In the genomic region with DNA sequence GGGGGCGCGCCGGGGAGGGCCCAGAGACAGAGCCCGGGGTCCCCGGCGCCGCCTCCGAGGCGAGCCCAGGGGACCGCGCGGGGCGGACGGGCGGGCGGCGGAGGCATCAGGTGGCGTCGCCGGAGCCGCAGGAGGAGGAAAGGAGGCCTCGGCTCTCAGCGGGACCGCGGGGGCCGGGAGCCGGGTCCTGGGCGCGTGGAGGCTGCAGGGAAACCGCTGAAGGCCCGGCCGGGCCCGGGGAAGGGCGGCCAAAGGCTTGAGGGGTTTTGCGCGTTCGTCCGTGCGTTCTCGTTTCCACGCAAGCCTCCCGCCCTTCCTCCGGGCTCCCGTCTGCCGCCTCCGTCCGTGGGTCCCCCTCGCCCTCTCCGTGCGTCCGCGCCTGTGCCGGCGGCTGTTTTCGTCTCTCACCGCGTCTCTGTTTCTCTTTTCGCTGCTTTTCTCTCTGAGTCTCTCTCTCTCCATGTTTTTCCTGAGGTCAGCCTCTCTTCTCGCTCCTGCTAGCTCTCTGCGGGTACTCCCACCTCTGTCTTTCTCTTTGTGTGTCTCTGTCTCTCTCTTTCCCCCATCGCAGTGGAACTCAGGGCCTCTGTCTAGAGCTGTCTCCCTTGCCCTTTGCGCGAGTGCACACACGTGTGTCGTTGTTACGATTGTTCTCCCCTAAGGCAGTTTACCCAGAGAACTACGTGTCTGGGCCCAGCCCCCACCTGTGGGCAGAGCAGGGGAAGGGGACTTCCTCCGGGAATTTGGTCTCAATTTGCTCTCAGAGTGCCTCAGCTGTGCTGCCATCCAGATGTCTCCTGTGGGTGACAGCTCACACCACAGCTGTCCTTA, we compare ENCODE assay signal across 8 cellular contexts. TPM values are rescaled to one million over a fixed set of nuclear protein-coding genes. Genes with fewer than 3 reads are reported as not detected.
DNase-seq lines count a peak whose midpoint lies in the region; ATAC-seq and TF ChIP-seq lines count a peak whose summit lies in the region.

No MANE protein-coding gene starts in this region.

- peaks cover 74% of the 10 kb centered on the region for H3K27me3 Mint-ChIP-seq in WTC11 (ENCODE audit: low read depth)

- H3K9me3 Mint-ChIP-seq in WTC11, result no peaks in the 10 kb centered on the region

- intact Hi-C loops in spleen (cut with DNase I; ENCODE audit: low total_unique reads), result no loop called here

- peak overlapping the region; percentile 87 for H3K4me2 ChIP-seq in hepatocyte

- H4K20me1 ChIP-seq in hepatocyte (ENCODE audit: insufficient read depth, poor library complexity, severe bottlenecking), result no peaks in the 10 kb centered on the region

- H3K27ac ChIP-seq in hepatocyte, result no peak overlapping the region
- peak overlapping the region in 5 of 8 donors; percentile 22 to 90 (median 85) for H3K27ac ChIP-seq in spleen

- WGBS in hepatocyte (ENCODE audit: low lambda C conversion rate, missing lambda C conversion rate), result 6% methylated on average over 40 of the region's 68 CpGs
- WGBS in spleen, 5 donors, result 2 to 4% (median 3%) methylated on average over 42 to 68 of the region's 68 CpGs

- POLR2A ChIA-PET in WTC11 (lab: Charles Lee), result no interaction called here

- peak overlapping the region; percentile 60 for H2AFZ ChIP-seq in hepatocyte

- peaks cover 4% of the 10 kb centered on the region; the same call in 1 of the 2 replicates for H3K36me3 Mint-ChIP-seq in WTC11

- CTCF ChIA-PET in WTC11 (lab: Charles Lee), result interaction anchor here (0.9 to 2.5 kb wide), 5 partner anchors 10 to 205 kb away, joined by 4 to 18 read pairs (median 5); no protein-coding TSS in a partner anchor

- in situ Hi-C loops in GM13977 (cut with MboI; ENCODE audit: low pct_unique_long_range_greater_than_20kb, low sequenced_read_pairs, unreplicated experiment), result no loop called here

- H3K27ac Mint-ChIP-seq in WTC11, result no peak overlapping the region

- ATAC-seq in WTC11 (peak; percentile 7), HG03565 (IDR thresholded peaks at IDR 0.05; ENCODE audit: unreplicated experiment) (no peak)

- H3K79me2 ChIP-seq in hepatocyte, result no peaks in the 10 kb centered on the region

- H3K4me3 ChIP-seq in hepatocyte, result peak overlapping the region; percentile 13
- peak overlapping the region; percentile 33 to 91 (median 67) for H3K4me3 ChIP-seq in spleen

- no peak for TF ChIP-seq CTCF in WTC11 (IDR thresholded peaks at IDR 0.05)
- TF ChIP-seq CTCF in hepatocyte (IDR thresholded peaks at IDR 0.05; ENCODE audit: poor library complexity), result no peak
- TF ChIP-seq CTCF in spleen (IDR thresholded peaks at IDR 0.05 in 8 of 11, conservative IDR thresholded peaks at IDR 0.05 in 3 of 11), result no peak
- TF ChIP-seq CTCF in GM13977 (IDR thresholded peaks at IDR 0.05; ENCODE audit: extremely low read depth, insufficient read depth, missing control alignments), result no peak

- peak overlapping the region; percentile 77 for H3K4me3 Mint-ChIP-seq in WTC11

- H3K9me3 ChIP-seq in hepatocyte (ENCODE audit: low read depth) (no peaks in the 10 kb centered on the region), spleen (no peaks in the 10 kb centered on the region)

- H3K27me3 ChIP-seq in hepatocyte, result peaks cover 93% of the 10 kb centered on the region
- peaks cover 0 to 80% (median 41%) of the 10 kb centered on the region in 7 donors for H3K27me3 ChIP-seq in spleen (replicated peaks in 1 of 7)

- H3K9me2 ChIP-seq in hepatocyte (replicated peaks; ENCODE audit: insufficient read depth), result no peaks in the 10 kb centered on the region

- H3K4me1 Mint-ChIP-seq in WTC11, result peaks cover 9% of the 10 kb centered on the region

- TF ChIP-seq POLR2A in GM15510 (IDR thresholded peaks at IDR 0.05; ENCODE audit: borderline replicate concordance, extremely low read depth, insufficient read length), result peak; percentile 49
- TF ChIP-seq POLR2A in spleen (IDR thresholded peaks at IDR 0.05), result no peak

- H3K36me3 ChIP-seq in hepatocyte (replicated peaks; ENCODE audit: insufficient read depth, low read depth) (no peaks in the 10 kb centered on the region), spleen (peaks cover 0 to 42% (median 10%) of the 10 kb centered on the region in 6 donors)

- no peak for DNase-seq in WTC11 (ENCODE audit: low spot score)
- DNase-seq in hepatocyte (ENCODE audit: low spot score), result no peak
- peak; percentile 81 for DNase-seq in spleen
- no peak for DNase-seq in HuH-7 (ENCODE audit: low spot score)
- no peak for DNase-seq in NCI-H446 treated with DMSO at 0.1 percent for 48 hours (lab: John Stamatoyannopoulos, UW)
- DNase-seq in GM13977 (ENCODE audit: low spot score), result no peak

- H3K4me1 ChIP-seq in hepatocyte (ENCODE audit: insufficient read depth), result peaks cover 20% of the 10 kb centered on the region
- H3K4me1 ChIP-seq in spleen, result peaks cover 9 to 75% (median 46%) of the 10 kb centered on the region in 6 donors

TF ChIP-seq in WTC11, 78 proteins besides CTCF, POLR2A, EP300 and RAD21:
- TF ChIP-seq TCF7 (CRISPR knock-in tag; IDR thresholded peaks at IDR 0.05; ENCODE audit: low read depth) (no peak), E2F5 (CRISPR knock-in tag; IDR thresholded peaks at IDR 0.05) (0 out of 2 replicates have a peak, but pooled peaks have one; percentile 5), FOXJ3 (CRISPR knock-in tag; IDR thresholded peaks at IDR 0.05; ENCODE audit: borderline replicate concordance) (no peak), CREM (CRISPR knock-in tag; IDR thresholded peaks at IDR 0.05) (0 out of 2 replicates have a peak, but pooled peaks have one; percentile 1), ZMAT4 (CRISPR knock-in tag; IDR thresholded peaks at IDR 0.05) (no peak)
- TF ChIP-seq, protein P1, sequence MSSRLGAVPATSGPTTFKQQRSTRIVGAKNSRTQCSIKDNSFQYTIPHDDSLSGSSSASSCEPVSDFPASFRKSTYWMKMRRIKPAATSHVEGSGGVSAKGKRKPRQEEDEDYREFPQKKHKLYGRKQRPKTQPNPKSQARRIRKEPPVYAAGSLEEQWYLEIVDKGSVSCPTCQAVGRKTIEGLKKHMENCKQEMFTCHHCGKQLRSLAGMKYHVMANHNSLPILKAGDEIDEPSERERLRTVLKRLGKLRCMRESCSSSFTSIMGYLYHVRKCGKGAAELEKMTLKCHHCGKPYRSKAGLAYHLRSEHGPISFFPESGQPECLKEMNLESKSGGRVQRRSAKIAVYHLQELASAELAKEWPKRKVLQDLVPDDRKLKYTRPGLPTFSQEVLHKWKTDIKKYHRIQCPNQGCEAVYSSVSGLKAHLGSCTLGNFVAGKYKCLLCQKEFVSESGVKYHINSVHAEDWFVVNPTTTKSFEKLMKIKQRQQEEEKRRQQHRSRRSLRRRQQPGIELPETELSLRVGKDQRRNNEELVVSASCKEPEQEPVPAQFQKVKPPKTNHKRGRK (CRISPR knock-in tag; IDR thresholded peaks at IDR 0.05; ENCODE audit: borderline replicate concordance), result no peak

RNA-seq across cellular contexts. Expression of gene IRF4, which starts 2.1 kb away (rescaled TPM):
- total RNA-seq in WTC11 (2021) (1.6 to 2.2 TPM (median 2.2 TPM) in 3 replicates), hepatocyte (0.23 and 0.44 TPM in 2 replicates), spleen (10 to 100 TPM; 39.2 to 91.3 (median 52.0) TPM)
- polyA plus RNA-seq in hepatocyte (0.02 TPM in 1 of 2 replicates, not detected in the other), spleen (10 to 100 TPM in 2 of 3 donors, 1 to 10 TPM in 1; 8.7 to 11.9 (median 11.2) TPM)

Comparison
In these comparisons a context has a peak if more than half of its experiments do, and no peak if none do; other contexts are left out.
1. RNA of gene IRF4, which starts 2.1 kb away (total RNA-seq): 39.2 to 91.3 TPM in spleen; 1.6 to 2.2 TPM in WTC11 and 0.23 to 0.44 TPM in hepatocyte; every median in the first group is over 10 times any median in the second.